Comparison of ENCODE assay signal across 7 cellular contexts in genomic region chr12:48002179-48002601, GRCh38. TPM values are rescaled to one million over a fixed set of nuclear protein-coding genes. Genes with fewer than 3 reads are reported as not detected.
DNase-seq lines count a peak whose midpoint lies in the region; ATAC-seq and TF ChIP-seq lines count a peak whose summit lies in the region.

No MANE protein-coding gene starts in this region.

- POLR2A ChIA-PET in RWPE1 (lab: Yijun Ruan, JAX; ENCODE audit: low non-redundant PET) = no interaction called here

- H3K9me3 Mint-ChIP-seq in H9 = peaks cover 0 to 2% of the 10 kb centered on the region in 2 experiments; a peak in 2 of 5 replicates

- no peak overlapping the region for H2BK12ac ChIP-seq in H9 (ENCODE audit: insufficient read length, low read depth, low read length)

- H3K4me1 ChIP-seq in H9 (ENCODE audit: insufficient read depth, low read length) (peaks cover 3% of the 10 kb centered on the region), skeletal muscle satellite cell (ENCODE audit: control insufficient read depth, insufficient read depth, low read length) (peaks cover 25% of the 10 kb centered on the region)

- H3T11ph ChIP-seq in H9 (ENCODE audit: low read length) = no peak overlapping the region

- DNase-seq in H9 (peak; percentile 64), RWPE1 (ENCODE audit: low spot score) (peak; percentile 12), fibroblast of the aortic adventitia (ENCODE audit: low read depth) (peak; percentile 5), activated gamma-delta T cell treated with Interleukin-2 at 50 U/mL for 16 hours (no peak), SKM-1 (lab: John Stamatoyannopoulos, UW; ENCODE audit: unreplicated experiment) (no peak)

- H3K9ac ChIP-seq in H9 (ENCODE audit: extremely low read depth, insufficient read length, low read length) (no peak overlapping the region), skeletal muscle satellite cell (ENCODE audit: low read depth, low read length) (no peak overlapping the region)

- H2AFZ ChIP-seq in H9 (ENCODE audit: low read length) = no peak overlapping the region

- H4K91ac ChIP-seq in H9 (ENCODE audit: insufficient read length, low read depth, low read length) = no peak overlapping the region

- no peaks in the 10 kb centered on the region for H3K79me2 ChIP-seq in H9 (ENCODE audit: insufficient read depth, low read length)

- TF ChIP-seq CTCF in H9 (conservative IDR thresholded peaks at IDR 0.05) (no peak), RWPE1 (conservative IDR thresholded peaks at IDR 0.05; ENCODE audit: low read depth) (no peak), fibroblast of the aortic adventitia (IDR thresholded peaks at IDR 0.05; ENCODE audit: insufficient read depth, low read length) (no peak)

- no peaks in the 10 kb centered on the region for H3K36me3 Mint-ChIP-seq in H9 (ENCODE audit: insufficient read depth in 1 of 3, low read depth in 3 of 3)

- CTCF ChIA-PET in RWPE1 (lab: Yijun Ruan, JAX) = interaction anchor here (0.7 kb wide), 1 partner anchor 616 kb away, joined by 3 read pairs; no protein-coding TSS in a partner anchor

- peaks cover 99% of the 10 kb centered on the region for H3K27me3 Mint-ChIP-seq in H9 (ENCODE audit: low read depth)

- peak overlapping the region; percentile 69 for H3K4me2 ChIP-seq in H9 (ENCODE audit: insufficient read depth, insufficient read length, low read length)
- peak overlapping the region; percentile 98 for H3K4me2 ChIP-seq in skeletal muscle satellite cell (ENCODE audit: low read length)

- H3K4me3 Mint-ChIP-seq in H9 = peak overlapping the region; percentile 54 to 86

- no peak overlapping the region for H2BK15ac ChIP-seq in H9 (ENCODE audit: low read depth, low read length)

- H4K20me1 ChIP-seq in H9 (ENCODE audit: control insufficient read depth, insufficient read depth, insufficient read length) = peaks cover 3% of the 10 kb centered on the region

- no peak for ATAC-seq in GM21786 (IDR thresholded peaks at IDR 0.05; ENCODE audit: unreplicated experiment)

- no peak overlapping the region for H2AK5ac ChIP-seq in H9 (ENCODE audit: insufficient read length, low read length)

- no CpG with 5 or more reads among the region's 20 CpGs for WGBS in H9 (ENCODE audit: extremely low coverage, insufficient read length, low lambda C conversion rate)

- H3K4me1 Mint-ChIP-seq in H9 = peaks cover 53 to 60% of the 10 kb centered on the region in 2 experiments

- H3K23me2 ChIP-seq in H9 (ENCODE audit: insufficient read length, low read depth, low read length, poor library complexity, severe bottlenecking) = peaks cover 31% of the 10 kb centered on the region

- H4K8ac ChIP-seq in H9 (replicated peaks; ENCODE audit: insufficient read length, low read depth, low read length) = no peak overlapping the region

- no peak overlapping the region for H3K56ac ChIP-seq in H9 (ENCODE audit: insufficient read length, low read depth, low read length)

- H3K18ac ChIP-seq in H9 (ENCODE audit: insufficient read length, low read depth, low read length) = no peak overlapping the region

- no peak overlapping the region for H3K14ac ChIP-seq in H9 (ENCODE audit: insufficient read depth, low read length)

- H3K9me3 ChIP-seq in H9 (ENCODE audit: control insufficient read depth, low read depth, low read length) (no peaks in the 10 kb centered on the region), skeletal muscle satellite cell (replicated peaks; ENCODE audit: low read length) (no peaks in the 10 kb centered on the region)

- H2BK5ac ChIP-seq in H9 (ENCODE audit: insufficient read length, low read length) = no peak overlapping the region

- no peak overlapping the region for H3K27ac Mint-ChIP-seq in H9

- no peak overlapping the region for H3K23ac ChIP-seq in H9 (ENCODE audit: insufficient read length, low read depth, low read length)

- no peak overlapping the region for H2BK20ac ChIP-seq in H9 (ENCODE audit: low read depth, low read length, poor library complexity, severe bottlenecking)

- no peak overlapping the region for H3K27ac ChIP-seq in H9 (ENCODE audit: insufficient read length, low read depth, low read length)
- peak overlapping the region; percentile 89 for H3K27ac ChIP-seq in RWPE1

- no peak overlapping the region for H3K4ac ChIP-seq in H9 (ENCODE audit: low read depth, low read length)

- peaks cover 78% of the 10 kb centered on the region for H3K27me3 ChIP-seq in H9 (ENCODE audit: insufficient read depth, low read length)
- peaks cover 96% of the 10 kb centered on the region for H3K27me3 ChIP-seq in skeletal muscle satellite cell (ENCODE audit: control insufficient read depth, insufficient read depth, low read length)

- H3K36me3 ChIP-seq in skeletal muscle satellite cell (ENCODE audit: insufficient read depth, low read length) = no peaks in the 10 kb centered on the region

- H3K79me1 ChIP-seq in H9 (ENCODE audit: insufficient read depth, low read depth, low read length, poor library complexity, severe bottlenecking) = no peaks in the 10 kb centered on the region

- H2BK120ac ChIP-seq in H9 (ENCODE audit: low read depth, low read length, poor library complexity, severe bottlenecking) = no peak overlapping the region

- H4K5ac ChIP-seq in H9 (ENCODE audit: insufficient read length, low read depth, low read length) = no peak overlapping the region

- H3K4me3 ChIP-seq in fibroblast of the aortic adventitia (ENCODE audit: low read depth, low read length) (peak overlapping the region; percentile 66), skeletal muscle satellite cell (ENCODE audit: low read length) (peak overlapping the region; percentile 76)

RNA-seq across cellular contexts. Expression of gene COL2A1, which starts 2.1 kb away (rescaled TPM):
- 10.8 and 11.4 TPM in 2 replicates for total RNA-seq in H9 (2021)
- not detected in 2 replicates for total RNA-seq in fibroblast of the aortic adventitia (ENCODE audit: low replicate concordance)
- total RNA-seq in skeletal muscle satellite cell (2012; rRNA removed) = 0.51 TPM in 1 of 2 replicates, not detected in the other

RNA-seq across cellular contexts. Expression of gene TMEM106C, which starts 38.8 kb away (rescaled TPM):
- total RNA-seq in H9 (2021) (40.4 and 43.7 TPM in 2 replicates), fibroblast of the aortic adventitia (ENCODE audit: low replicate concordance) (13.4 and 90.7 TPM in 2 replicates)
- total RNA-seq in skeletal muscle satellite cell (2012; rRNA removed) = 27.6 and 38.4 TPM in 2 replicates

Comparison
In these comparisons a context has a peak if more than half of its experiments do, and no peak if none do; other contexts are left out.
1. DNase-seq: peak in H9 (single experiment), RWPE1 (single experiment) and fibroblast of the aortic adventitia (single experiment); none in activated gamma-delta T cell treated with Interleukin-2 at 50 U/mL for 16 hours (single experiment) and SKM-1 (single experiment).
2. RNA of gene COL2A1, which starts 2.1 kb away (total RNA-seq): 10.8 to 11.4 TPM in H9; not detected in fibroblast of the aortic adventitia; every median in the first group is over 10 times any median in the second.